ENCODE assay signal across 2 cellular contexts in genomic region chr12:124861898-124862676, GRCh38.
TF ChIP-seq lines count a peak whose summit lies in the region.

No MANE protein-coding gene starts in this region.

TF ChIP-seq in HCT116, 20 proteins besides CTCF, POLR2A, EP300 and RAD21:
- TF ChIP-seq JUND (IDR thresholded peaks at IDR 0.05), result no peak
- no peak for TF ChIP-seq YY1 (IDR thresholded peaks at IDR 0.05; ENCODE audit: extremely low read depth, insufficient replicate concordance, low read depth, low read length)
- TF ChIP-seq FOSL1 (IDR thresholded peaks at IDR 0.05; ENCODE audit: low read depth), result no peak
- TF ChIP-seq TCF7L2 (IDR thresholded peaks at IDR 0.05; ENCODE audit: borderline replicate concordance, extremely low read depth, insufficient read depth, insufficient read length), result no peak
- no peak for TF ChIP-seq EGR1 (IDR thresholded peaks at IDR 0.05; ENCODE audit: low read depth)
- TF ChIP-seq ZNF274 (IDR thresholded peaks at IDR 0.05; ENCODE audit: low read depth, low read length), result no peak
- TF ChIP-seq EZH2phosphoT487 (IDR thresholded peaks at IDR 0.05; ENCODE audit: borderline replicate concordance), result no peak
- no peak for TF ChIP-seq ZFX (IDR thresholded peaks at IDR 0.05)
- TF ChIP-seq ATF3 (IDR thresholded peaks at IDR 0.05), result no peak
- no peak for TF ChIP-seq CEBPB (IDR thresholded peaks at IDR 0.05; ENCODE audit: low read depth)
- no peak for TF ChIP-seq ELF1 (IDR thresholded peaks at IDR 0.05; ENCODE audit: borderline replicate concordance, low read depth)
- TF ChIP-seq SIN3A (IDR thresholded peaks at IDR 0.05; ENCODE audit: low read depth), result no peak
- no peak for TF ChIP-seq ZBTB33 (IDR thresholded peaks at IDR 0.05; ENCODE audit: extremely low read depth, insufficient replicate concordance, low read length)
- TF ChIP-seq SRF (IDR thresholded peaks at IDR 0.05; ENCODE audit: low read depth), result no peak
- TF ChIP-seq SP1 (IDR thresholded peaks at IDR 0.05; ENCODE audit: low read depth), result no peak
- TF ChIP-seq CBX3 (IDR thresholded peaks at IDR 0.05; ENCODE audit: low read depth), result no peak
- TF ChIP-seq MAX (IDR thresholded peaks at IDR 0.05), result no peak
- TF ChIP-seq EZH2 (IDR thresholded peaks at IDR 0.05), result no peak
- TF ChIP-seq POLR2AphosphoS5 (IDR thresholded peaks at IDR 0.05; ENCODE audit: low read depth, low read length), result no peak

TF ChIP-seq in HepG2, 621 proteins besides CTCF, POLR2A, EP300 and RAD21:
- TF ChIP-seq HNRNPL (IDR thresholded peaks at IDR 0.05; ENCODE audit: low read depth, low read length), result no peak
- TF ChIP-seq, protein P1, sequence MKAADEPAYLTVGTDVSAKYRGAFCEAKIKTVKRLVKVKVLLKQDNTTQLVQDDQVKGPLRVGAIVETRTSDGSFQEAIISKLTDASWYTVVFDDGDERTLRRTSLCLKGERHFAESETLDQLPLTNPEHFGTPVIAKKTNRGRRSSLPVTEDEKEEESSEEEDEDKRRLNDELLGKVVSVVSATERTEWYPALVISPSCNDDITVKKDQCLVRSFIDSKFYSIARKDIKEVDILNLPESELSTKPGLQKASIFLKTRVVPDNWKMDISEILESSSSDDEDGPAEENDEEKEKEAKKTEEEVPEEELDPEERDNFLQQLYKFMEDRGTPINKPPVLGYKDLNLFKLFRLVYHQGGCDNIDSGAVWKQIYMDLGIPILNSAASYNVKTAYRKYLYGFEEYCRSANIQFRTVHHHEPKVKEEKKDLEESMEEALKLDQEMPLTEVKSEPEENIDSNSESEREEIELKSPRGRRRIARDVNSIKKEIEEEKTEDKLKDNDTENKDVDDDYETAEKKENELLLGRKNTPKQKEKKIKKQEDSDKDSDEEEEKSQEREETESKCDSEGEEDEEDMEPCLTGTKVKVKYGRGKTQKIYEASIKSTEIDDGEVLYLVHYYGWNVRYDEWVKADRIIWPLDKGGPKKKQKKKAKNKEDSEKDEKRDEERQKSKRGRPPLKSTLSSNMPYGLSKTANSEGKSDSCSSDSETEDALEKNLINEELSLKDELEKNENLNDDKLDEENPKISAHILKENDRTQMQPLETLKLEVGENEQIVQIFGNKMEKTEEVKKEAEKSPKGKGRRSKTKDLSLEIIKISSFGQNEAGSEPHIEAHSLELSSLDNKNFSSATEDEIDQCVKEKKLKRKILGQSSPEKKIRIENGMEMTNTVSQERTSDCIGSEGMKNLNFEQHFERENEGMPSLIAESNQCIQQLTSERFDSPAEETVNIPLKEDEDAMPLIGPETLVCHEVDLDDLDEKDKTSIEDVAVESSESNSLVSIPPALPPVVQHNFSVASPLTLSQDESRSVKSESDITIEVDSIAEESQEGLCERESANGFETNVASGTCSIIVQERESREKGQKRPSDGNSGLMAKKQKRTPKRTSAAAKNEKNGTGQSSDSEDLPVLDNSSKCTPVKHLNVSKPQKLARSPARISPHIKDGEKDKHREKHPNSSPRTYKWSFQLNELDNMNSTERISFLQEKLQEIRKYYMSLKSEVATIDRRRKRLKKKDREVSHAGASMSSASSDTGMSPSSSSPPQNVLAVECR (CRISPR knock-in tag; IDR thresholded peaks at IDR 0.05; ENCODE audit: borderline replicate concordance), result peak; percentile 5; the same call in 1 of the 2 replicates
- TF ChIP-seq ZNF317 (CRISPR knock-in tag; IDR thresholded peaks at IDR 0.05), result no peak
- TF ChIP-seq TBX2 (CRISPR knock-in tag; IDR thresholded peaks at IDR 0.05; ENCODE audit: borderline replicate concordance), result 0 out of 2 replicates have a peak, but pooled peaks have one; percentile 4
- no peak for TF ChIP-seq ZNF143 (CRISPR knock-in tag; IDR thresholded peaks at IDR 0.05)
- no peak for TF ChIP-seq ZNF468 (CRISPR knock-in tag; IDR thresholded peaks at IDR 0.05)
- no peak for TF ChIP-seq SP5 (CRISPR knock-in tag; IDR thresholded peaks at IDR 0.05; ENCODE audit: borderline replicate concordance, low read depth)
- TF ChIP-seq ZNF24 (IDR thresholded peaks at IDR 0.05), result peak; percentile 77; the same call in 1 of the 2 replicates
- TF ChIP-seq TGIF2 (CRISPR knock-in tag; IDR thresholded peaks at IDR 0.05), result 0 out of 2 replicates have a peak, but pooled peaks have one; percentile 10
- TF ChIP-seq TARDBP (CRISPR knock-in tag; IDR thresholded peaks at IDR 0.05), result no peak
- TF ChIP-seq ZNF335 (CRISPR knock-in tag; IDR thresholded peaks at IDR 0.05), result no peak
- 0 out of 2 replicates have a peak, but pooled peaks have one; percentile 2 for TF ChIP-seq PITX1 (CRISPR knock-in tag; IDR thresholded peaks at IDR 0.05)
- TF ChIP-seq THAP11 (CRISPR knock-in tag; IDR thresholded peaks at IDR 0.05), result no peak
- TF ChIP-seq, protein P2, sequence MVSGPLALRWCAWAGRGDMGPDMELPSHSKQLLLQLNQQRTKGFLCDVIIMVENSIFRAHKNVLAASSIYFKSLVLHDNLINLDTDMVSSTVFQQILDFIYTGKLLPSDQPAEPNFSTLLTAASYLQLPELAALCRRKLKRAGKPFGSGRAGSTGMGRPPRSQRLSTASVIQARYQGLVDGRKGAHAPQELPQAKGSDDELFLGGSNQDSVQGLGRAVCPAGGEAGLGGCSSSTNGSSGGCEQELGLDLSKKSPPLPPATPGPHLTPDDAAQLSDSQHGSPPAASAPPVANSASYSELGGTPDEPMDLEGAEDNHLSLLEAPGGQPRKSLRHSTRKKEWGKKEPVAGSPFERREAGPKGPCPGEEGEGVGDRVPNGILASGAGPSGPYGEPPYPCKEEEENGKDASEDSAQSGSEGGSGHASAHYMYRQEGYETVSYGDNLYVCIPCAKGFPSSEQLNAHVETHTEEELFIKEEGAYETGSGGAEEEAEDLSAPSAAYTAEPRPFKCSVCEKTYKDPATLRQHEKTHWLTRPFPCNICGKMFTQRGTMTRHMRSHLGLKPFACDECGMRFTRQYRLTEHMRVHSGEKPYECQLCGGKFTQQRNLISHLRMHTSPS (CRISPR knock-in tag; IDR thresholded peaks at IDR 0.05; ENCODE audit: low read depth), result no peak
